Comparison of ENCODE assay signal across 14 cellular contexts in the genomic region with DNA sequence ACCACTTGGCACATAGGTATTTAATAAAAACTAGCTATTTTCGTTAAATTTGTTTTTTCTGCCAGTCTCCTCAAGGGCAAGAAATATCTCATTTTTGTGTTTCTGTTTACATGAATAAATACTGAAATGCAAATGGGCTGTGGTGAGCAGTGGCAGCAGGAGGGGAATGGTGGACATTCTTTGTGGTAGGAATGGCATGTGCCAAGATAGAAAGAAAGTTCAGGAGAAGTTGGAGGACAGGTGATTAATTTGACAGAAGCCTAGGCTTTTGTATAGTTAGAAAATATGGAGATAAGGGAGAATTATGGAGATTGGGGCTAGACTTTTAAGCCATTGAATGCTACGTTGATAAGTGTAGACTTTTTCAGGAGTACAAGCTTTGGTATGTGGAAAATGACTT. TPM values are rescaled to one million over a fixed set of nuclear protein-coding genes. Genes with fewer than 3 reads are reported as not detected.
A peak's percentile ranks its signal among the peaks of the same experiment; 100 is the strongest.
DNase-seq lines count a peak whose midpoint lies in the region; ATAC-seq and TF ChIP-seq lines count a peak whose summit lies in the region.
"Had no signal": no experiment of that assay in that cellular context is flagged by ENCODE, and none has a peak within 500 bp of the region (broad histone marks: within the 10 kb centered on the region; RNA-seq: fewer than 3 reads in every experiment).

No MANE protein-coding gene starts in this region.

- CTCF ChIA-PET in activated CD8-positive, alpha-beta T cell treated with anti-CD3 and anti-CD28 coated beads, Interleukin-2, amount 10 ng/mL, durations not matched to agents 7 days and 5 days (lab: Charles Lee), result interaction anchor here (1.0 to 6.0 kb wide), 9 partner anchors 30 to 146 kb away, joined by 3 to 48 read pairs (median 3); no protein-coding TSS in a partner anchor

- H3K36me3 Mint-ChIP-seq in GM23338 (ENCODE audit: low read depth), result peaks cover 2% of the 10 kb centered on the region; the same call in 1 of the 3 replicates
- H3K36me3 Mint-ChIP-seq in activated CD8-positive, alpha-beta T cell treated with anti-CD3 and anti-CD28 coated beads, Interleukin-2, amount 10 ng/mL, durations not matched to agents 7 days and 5 days (ENCODE audit: low read depth), result peaks cover 39% of the 10 kb centered on the region
- peaks cover 4% of the 10 kb centered on the region for H3K36me3 Mint-ChIP-seq in memory B cell

- H3K9me3 Mint-ChIP-seq in GM23338 (no peaks in the 10 kb centered on the region), memory B cell (no peaks in the 10 kb centered on the region)
- H3K9me3 Mint-ChIP-seq in activated CD8-positive, alpha-beta T cell treated with anti-CD3 and anti-CD28 coated beads, Interleukin-2, amount 10 ng/mL, durations not matched to agents 7 days and 5 days (ENCODE audit: insufficient read depth), result no peaks in the 10 kb centered on the region

- H3K4me1 Mint-ChIP-seq in GM23338 (peaks cover 16% of the 10 kb centered on the region), memory B cell (peaks cover 49% of the 10 kb centered on the region)
- peaks cover 78% of the 10 kb centered on the region for H3K4me1 Mint-ChIP-seq in activated CD8-positive, alpha-beta T cell treated with anti-CD3 and anti-CD28 coated beads, Interleukin-2, amount 10 ng/mL, durations not matched to agents 7 days and 5 days (ENCODE audit: low read depth)

- H3K36me3 ChIP-seq in BLaER1 (no peaks in the 10 kb centered on the region), GM23338 (ENCODE audit: insufficient read depth) (no peaks in the 10 kb centered on the region)

- no peak overlapping the region for H3K9ac ChIP-seq in BLaER1

- H3K27me3 Mint-ChIP-seq in GM23338 (ENCODE audit: insufficient read depth, low read depth, poor library complexity), result peaks cover 2% of the 10 kb centered on the region
- H3K27me3 Mint-ChIP-seq in activated CD8-positive, alpha-beta T cell treated with anti-CD3 and anti-CD28 coated beads, Interleukin-2, amount 10 ng/mL, durations not matched to agents 7 days and 5 days (ENCODE audit: low read depth), result no peaks in the 10 kb centered on the region
- no peaks in the 10 kb centered on the region for H3K27me3 Mint-ChIP-seq in memory B cell

- H3K79me2 ChIP-seq in GM23338 (replicated peaks; ENCODE audit: insufficient read depth), result peaks cover 99% of the 10 kb centered on the region

- H2AFZ ChIP-seq in GM23338, result no peak overlapping the region
- H2AFZ ChIP-seq: PC-9 had no signal

- no peaks in the 10 kb centered on the region for H3K9me3 ChIP-seq in BLaER1

- DNase-seq in GM23338 (ENCODE audit: low spot score) (no peak), memory B cell (ENCODE audit: low spot score in 2 of 2) (no peak), cerebellar cortex (ENCODE audit: low spot score) (no peak), NCI-H2171 treated with DMSO at 0.1 percent for 48 hours (lab: John Stamatoyannopoulos, UW) (no peak), NCI-H82 treated with DMSO at 0.1 percent for 48 hours (lab: John Stamatoyannopoulos, UW; ENCODE audit: unreplicated experiment) (no peak)
- DNase-seq in activated CD8-positive, alpha-beta T cell treated with anti-CD3 and anti-CD28 coated beads, Interleukin-2, amount 10 ng/mL, durations not matched to agents 7 days and 5 days, result no peak
- DNase-seq: caudate nucleus; mesenchymal stem cell; NCI-H2171; PC-9; stimulated activated CD4-positive, alpha-beta T cell treated with anti-CD3 and anti-CD28 coated beads, Interleukin-2, amount 100 ng/mL, for 24 hours had no signal

- no peaks in the 10 kb centered on the region for H3F3A ChIP-seq in GM23338 (replicated peaks; ENCODE audit: low read depth)

- H3K27ac ChIP-seq in BLaER1 (no peak overlapping the region), GM23338 (ENCODE audit: low read depth) (no peak overlapping the region)
- H3K27ac ChIP-seq: C4-2B, PC-9 had no signal

- 0 out of 2 replicates have a peak overlapping the region, but pooled peaks have one; percentile 44 for H3K4me2 ChIP-seq in BLaER1
- H3K4me2 ChIP-seq in GM23338, result no peak overlapping the region
- H3K4me2 ChIP-seq: PC-9 had no signal

- no peaks in the 10 kb centered on the region for H3K9me2 ChIP-seq in GM23338 (ENCODE audit: insufficient read depth)

- TF ChIP-seq CTCF in GM23338 (conservative IDR thresholded peaks at IDR 0.05; ENCODE audit: low read depth in 2 of 2), result no peak

- POLR2A ChIA-PET in activated CD8-positive, alpha-beta T cell treated with anti-CD3 and anti-CD28 coated beads, Interleukin-2, amount 10 ng/mL, durations not matched to agents 7 days and 5 days (lab: Charles Lee), result interaction anchor here (1.8 to 2.0 kb wide), 3 partner anchors 9 to 120 kb away, joined by 4 to 8 read pairs (median 8); no protein-coding TSS in a partner anchor

- H3K4me3 ChIP-seq in BLaER1 (no peak overlapping the region), GM23338 (no peak overlapping the region)
- H3K4me3 ChIP-seq: PC-9 had no signal

- H3K4me3 Mint-ChIP-seq in GM23338, result no peak overlapping the region; the same call in 2 of the 3 replicates
- H3K4me3 Mint-ChIP-seq in activated CD8-positive, alpha-beta T cell treated with anti-CD3 and anti-CD28 coated beads, Interleukin-2, amount 10 ng/mL, durations not matched to agents 7 days and 5 days, result peak overlapping the region; percentile 11
- H3K4me3 Mint-ChIP-seq in memory B cell, result peak overlapping the region; percentile 65

- H3K4me1 ChIP-seq in BLaER1, result peaks cover 25% of the 10 kb centered on the region
- H3K4me1 ChIP-seq in GM23338 (ENCODE audit: insufficient read depth), result peaks cover 8% of the 10 kb centered on the region

- no peak for ATAC-seq in GM23338
- ATAC-seq in activated CD8-positive, alpha-beta T cell treated with anti-CD3 and anti-CD28 coated beads, Interleukin-2, amount 10 ng/mL, durations not matched to agents 7 days and 5 days, result no peak
- no peak for ATAC-seq in memory B cell (ENCODE audit: low read depth)
- no peak for ATAC-seq in GM21529 (IDR thresholded peaks at IDR 0.05; ENCODE audit: unreplicated experiment)

- peaks cover 98% of the 10 kb centered on the region for H4K20me1 ChIP-seq in BLaER1
- peaks cover 33% of the 10 kb centered on the region for H4K20me1 ChIP-seq in GM23338 (replicated peaks; ENCODE audit: insufficient read depth)

- H3K27ac Mint-ChIP-seq in GM23338, result peak overlapping the region; percentile 21
- H3K27ac Mint-ChIP-seq in activated CD8-positive, alpha-beta T cell treated with anti-CD3 and anti-CD28 coated beads, Interleukin-2, amount 10 ng/mL, durations not matched to agents 7 days and 5 days, result peak overlapping the region; percentile 40
- peak overlapping the region; percentile 57 for H3K27ac Mint-ChIP-seq in memory B cell

- H3K27me3 ChIP-seq in BLaER1, result no peaks in the 10 kb centered on the region
- H3K27me3 ChIP-seq in GM23338 (ENCODE audit: insufficient read depth), result no peaks in the 10 kb centered on the region

RNA-seq across cellular contexts. Expression of a gene that starts 8.6 kb away (rescaled TPM):
- total RNA-seq in GM23338 (2014; rRNA removed; shearing (Covaris generic)), result 16.2 and 23.3 TPM in 2 replicates
- polyA plus RNA-seq in GM23338 (2016; fragmentation: Nextera tagmentation; extraction: Ambion mirVana), result 23.0 and 28.1 TPM in 2 replicates
- total RNA-seq in activated CD8-positive, alpha-beta T cell treated with anti-CD3 and anti-CD28 coated beads, Interleukin-2, amount 10 ng/mL, durations not matched to agents 7 days and 5 days, result 100 to 1,000 TPM; 132 to 133 TPM
